In the genomic region with DNA sequence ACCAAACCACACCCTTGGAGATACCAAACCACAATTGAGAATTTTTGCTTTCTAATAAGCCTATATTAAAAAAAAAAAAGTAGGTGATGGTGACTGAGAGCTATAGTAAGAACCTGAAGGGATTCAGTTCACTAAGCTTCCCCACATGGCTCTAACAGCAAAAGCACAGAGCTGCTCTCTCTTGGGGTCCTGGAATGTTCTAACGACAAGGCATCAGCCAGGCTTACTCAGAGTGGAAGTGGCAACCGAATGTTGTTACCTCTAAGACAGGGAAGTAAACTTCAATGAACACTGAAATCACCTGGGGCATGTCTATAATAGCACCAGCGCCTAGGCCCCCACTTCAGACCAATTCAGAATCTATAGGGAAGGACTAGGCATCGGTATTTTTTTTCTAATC, we compare ENCODE assay signal across 25 cellular contexts.
"Had no signal": no experiment of that assay in that cellular context is flagged by ENCODE, and none has a peak within 500 bp of the region (broad histone marks: within the 10 kb centered on the region; RNA-seq: fewer than 3 reads in every experiment).

No MANE protein-coding gene starts in this region.

- H3K27me3 ChIP-seq: cardiac muscle cell had no signal

- H3K36me3 ChIP-seq: cardiac muscle cell had no signal

- H3K4me2 ChIP-seq: KMS-11 had no signal

- FAIRE-seq: astrocyte had no signal

- DNase-seq: activated CD4-positive, alpha-beta memory T cell treated with anti-CD3 and anti-CD28 coated beads, Interleukin-2, amount 10 ng/mL, durations not matched to agents 7 days and 5 days; activated CD4-positive, alpha-beta T cell treated with anti-CD3 and anti-CD28 coated beads for 36 hours; activated CD4-positive, alpha-beta T cell treated with anti-CD3 and anti-CD28 coated beads, Interleukin-2, amount 50 U/mL, for 1 hour; activated gamma-delta T cell; activated naive CD4-positive, alpha-beta T cell treated with anti-CD3 and anti-CD28 coated beads for 36 hours; activated T-cell treated with anti-CD3 and anti-CD28 coated beads for 4 hours; activated T-cell treated with anti-CD3 and anti-CD28 coated beads, Interleukin-2, amount 50 U/mL, for 48 hours; amygdala; NCI-H1092 treated with DMSO at 0.1 percent for 48 hours; NCI-H1436; NCI-H1694 treated with DMSO at 0.1 percent for 48 hours; NCI-H2081; NCI-H2171; NCI-H2227 treated with DMSO at 0.1 percent for 48 hours; NCI-H446 treated with DMSO at 0.1 percent for 48 hours; NCI-H524 treated with DMSO at 0.1 percent for 48 hours; NCI-H748 treated with DMSO at 0.1 percent for 48 hours; RPMI8226; T-cell; T-helper 2 cell had no signal

- H3K27ac ChIP-seq: cardiac muscle cell, KMS-11, SK-N-MC, VCaP had no signal

- H3K4me3 ChIP-seq: cardiac muscle cell, SK-N-MC had no signal

- H3K9ac ChIP-seq: KMS-11 had no signal
